In genomic region chr1:245603311-245603865, GRCh38 we compare ENCODE assay signal across 31 cellular contexts.
"Had no signal": no experiment of that assay in that cellular context is flagged by ENCODE, and none has a peak within 500 bp of the region (broad histone marks: within the 10 kb centered on the region; RNA-seq: fewer than 3 reads in every experiment).

No MANE protein-coding gene starts in this region.

- H3K4me1 ChIP-seq: body of pancreas, colonic mucosa, foreskin keratinocyte, gastrocnemius medialis had no signal

- H3K4me3 ChIP-seq: adrenal gland, body of pancreas, breast epithelium, colonic mucosa, dorsolateral prefrontal cortex, esophagus muscularis mucosa, gastrocnemius medialis, heart right ventricle, hepatocyte had no signal

- H3K4me2 ChIP-seq: hepatocyte had no signal

- DNase-seq: activated B cell treated with CpG ODN at 0.5 μM for 24 hours; activated CD4-positive, alpha-beta T cell treated with anti-CD3 and anti-CD28 coated beads for 48 hours; activated CD4-positive, alpha-beta T cell treated with anti-CD3 and anti-CD28 coated beads, Interleukin-2, amount 50 U/mL, for 1 hour; activated CD4-positive, alpha-beta T cell treated with anti-CD3 and anti-CD28 coated beads, Interleukin-2, amount 50 U/mL, for 48 hours; activated CD8-positive, alpha-beta memory T cell treated with anti-CD3 and anti-CD28 coated beads for 24 hours; activated CD8-positive, alpha-beta T cell treated with anti-CD3 and anti-CD28 coated beads for 36 hours; activated effector memory CD4-positive, alpha-beta T cell treated with Interleukin-2 at 50 U/mL for 16 hours; activated naive CD4-positive, alpha-beta T cell treated with anti-CD3 and anti-CD28 coated beads for 36 hours; activated naive CD8-positive, alpha-beta T cell treated with anti-CD3 and anti-CD28 coated beads for 36 hours; activated naive CD8-positive, alpha-beta T cell treated with anti-CD3 and anti-CD28 coated beads, Interleukin-2, amount 50 U/mL, for 24 hours; activated T-cell treated with anti-CD3 and anti-CD28 coated beads, Interleukin-2, amount 50 U/mL, for 4 hours; adrenal gland; amygdala; aorta; body of pancreas; colonic mucosa; dorsolateral prefrontal cortex; effector memory CD4-positive, alpha-beta T cell; erythroblast; foreskin keratinocyte; gastrocnemius medialis; heart right ventricle; T-helper 1 cell; T-helper 17 cell; T1000; WERI-Rb-1 had no signal

- H3K9me3 ChIP-seq: adrenal gland, breast epithelium, colonic mucosa, esophagus muscularis mucosa, gastrocnemius medialis, heart right ventricle had no signal

- H3K36me3 ChIP-seq: adrenal gland, breast epithelium, colonic mucosa, esophagus muscularis mucosa, gastrocnemius medialis, heart right ventricle, WERI-Rb-1 had no signal

- H3K27me3 ChIP-seq: adrenal gland, body of pancreas, breast epithelium, colonic mucosa, dorsolateral prefrontal cortex, esophagus muscularis mucosa, foreskin keratinocyte, gastrocnemius medialis, hepatocyte had no signal

- ATAC-seq: activated CD4-positive, CD25-positive, alpha-beta regulatory T cell treated with anti-CD3 and anti-CD28 coated beads, Interleukin-2, amount 50 U/mL, for 24 hours; activated CD8-positive, alpha-beta T cell treated with anti-CD3 and anti-CD28 coated beads for 36 hours; activated naive CD8-positive, alpha-beta T cell treated with anti-CD3 and anti-CD28 coated beads, Interleukin-2, amount 50 U/mL, for 24 hours; activated T-cell treated with anti-CD3 and anti-CD28 coated beads, Interleukin-2, amount 50 U/mL, for 4 hours; activated T-helper 17 cell treated with anti-CD3 and anti-CD28 coated beads, Interleukin-2, amount 50 U/mL, for 72 hours; body of pancreas; foreskin keratinocyte; gastrocnemius medialis; heart right ventricle; T-helper 17 cell had no signal

- H3K27ac ChIP-seq: adrenal gland, body of pancreas, breast epithelium, colonic mucosa, dorsolateral prefrontal cortex, esophagus muscularis mucosa, foreskin keratinocyte, gastrocnemius medialis, heart right ventricle, hepatocyte, WERI-Rb-1 had no signal

- H2AFZ ChIP-seq: hepatocyte had no signal
